Comparison of ENCODE assay signal across 21 cellular contexts in the genomic region with DNA sequence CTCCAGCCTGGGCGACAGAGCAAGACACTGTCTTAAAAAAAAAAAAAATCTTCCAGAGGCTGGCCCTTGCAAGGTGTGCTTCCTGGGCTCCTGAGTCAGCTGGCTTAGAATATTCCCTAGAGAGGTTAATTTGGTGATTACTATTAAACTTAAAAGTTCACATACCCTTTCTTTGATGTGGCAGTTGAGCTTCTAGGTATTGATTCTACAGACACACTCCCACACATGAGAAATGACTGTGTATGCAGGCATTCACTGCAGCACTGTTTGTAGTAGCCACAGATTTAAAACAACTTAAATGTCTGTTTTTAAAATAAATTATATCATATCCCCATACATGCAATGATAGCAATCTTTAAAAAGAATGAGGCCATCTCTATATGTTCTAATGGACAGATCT.
A peak's percentile ranks its signal among the peaks of the same experiment; 100 is the strongest.
DNase-seq lines count a peak whose midpoint lies in the region; ATAC-seq and TF ChIP-seq lines count a peak whose summit lies in the region.
"Had no signal": no experiment of that assay in that cellular context is flagged by ENCODE, and none has a peak within 500 bp of the region (broad histone marks: within the 10 kb centered on the region; RNA-seq: fewer than 3 reads in every experiment).

No MANE protein-coding gene starts in this region.

- no peaks in the 10 kb centered on the region for H3K79me2 ChIP-seq in trophoblast cell (ENCODE audit: control insufficient read depth, insufficient read depth, low read length, poor library complexity)

- peaks cover 0 to 6% of the 10 kb centered on the region in 2 donors for H3K27me3 Mint-ChIP-seq in stimulated activated naive B cell treated with anti-CD40 and anti-IgM and Interleukin-4, amounts not matched to agents 10 μg/mL and 1 μg/mL and 100 μg/mL, for 72 hours

- H3K18ac ChIP-seq in IMR-90 (ENCODE audit: low read depth, low read length), result peak overlapping the region; percentile 29; the same call in 1 of the 2 replicates
- H3K18ac ChIP-seq in trophoblast cell (ENCODE audit: low read length), result no peak overlapping the region

- H2BK15ac ChIP-seq in IMR-90 (ENCODE audit: low read depth, low read length), result peak overlapping the region; percentile 41; the same call in 1 of the 3 replicates

- H4K5ac ChIP-seq in IMR-90 (ENCODE audit: low read depth, low read length), result no peak overlapping the region

- H3K36me3 ChIP-seq in IMR-90 (ENCODE audit: control insufficient read depth, insufficient read depth, low read length), result no peaks in the 10 kb centered on the region
- no peaks in the 10 kb centered on the region for H3K36me3 ChIP-seq in trophoblast cell (ENCODE audit: control insufficient read depth in 1 of 2, insufficient read depth in 2 of 2, low read length in 2 of 2)
- H3K36me3 ChIP-seq: BE2C had no signal

- H2BK5ac ChIP-seq in IMR-90 (ENCODE audit: low read depth, low read length, poor library complexity, severe bottlenecking) (peak overlapping the region; percentile 67), trophoblast cell (ENCODE audit: low read depth, low read length, poor library complexity) (no peak overlapping the region)

- dilution Hi-C loops in IMR-90 (cut with HindIII; ENCODE audit: low sequenced_read_pairs, unreplicated experiment), result no loop called here

- no peak overlapping the region for H3K4me3 Mint-ChIP-seq in stimulated activated naive B cell treated with anti-CD40 and anti-IgM and Interleukin-4, amounts not matched to agents 10 μg/mL and 1 μg/mL and 100 μg/mL, for 72 hours
- H3K4me3 Mint-ChIP-seq: CD4-positive, CD25-positive, alpha-beta regulatory T cell; CD8-positive, alpha-beta memory T cell; GM23338 had no signal

- H3K9ac ChIP-seq in IMR-90 (ENCODE audit: low read depth, low read length) (no peak overlapping the region), trophoblast cell (ENCODE audit: low read length) (no peak overlapping the region)

- H3K79me1 ChIP-seq in IMR-90 (ENCODE audit: low read depth in 1 of 2, low read length in 2 of 2), result peaks cover 0 to 16% of the 10 kb centered on the region in 2 experiments; a peak in 2 of 4 replicates
- H3K79me1 ChIP-seq in trophoblast cell (ENCODE audit: low read length), result no peaks in the 10 kb centered on the region

- H4K91ac ChIP-seq in IMR-90 (ENCODE audit: insufficient read depth, low read depth, low read length), result peak overlapping the region; percentile 69
- no peak overlapping the region for H4K91ac ChIP-seq in trophoblast cell (ENCODE audit: low read depth, low read length)

- peak overlapping the region; percentile 48; the same call in 1 of the 2 replicates for H3K23ac ChIP-seq in IMR-90 (ENCODE audit: low read depth, low read length)
- H3K23ac ChIP-seq in trophoblast cell (ENCODE audit: low read length), result no peak overlapping the region

- H3K36me3 Mint-ChIP-seq in stimulated activated naive B cell treated with anti-CD40 and anti-IgM and Interleukin-4, amounts not matched to agents 10 μg/mL and 1 μg/mL and 100 μg/mL, for 72 hours, result peaks cover 10 to 23% of the 10 kb centered on the region in 2 donors

- no peaks in the 10 kb centered on the region for H3K4me1 Mint-ChIP-seq in stimulated activated naive B cell treated with anti-CD40 and anti-IgM and Interleukin-4, amounts not matched to agents 10 μg/mL and 1 μg/mL and 100 μg/mL, for 72 hours
- H3K4me1 Mint-ChIP-seq: CD4-positive, CD25-positive, alpha-beta regulatory T cell; CD8-positive, alpha-beta memory T cell had no signal

- no peak overlapping the region for H4K12ac ChIP-seq in trophoblast cell (ENCODE audit: low read depth, low read length)

- no peak overlapping the region for H2AFZ ChIP-seq in IMR-90 (replicated peaks; ENCODE audit: low read length, poor library complexity)
- no peak overlapping the region for H2AFZ ChIP-seq in trophoblast cell (ENCODE audit: insufficient read depth, low read length, poor library complexity)
- H2AFZ ChIP-seq: GM23338 had no signal

- TF ChIP-seq CTCF in GM13976 (IDR thresholded peaks at IDR 0.05; ENCODE audit: borderline replicate concordance, control extremely low read depth, extremely low read depth, insufficient read depth, missing control alignments) (no peak), IMR-90 (conservative IDR thresholded peaks at IDR 0.05; ENCODE audit: low read depth, low read length) (no peak), GM10266 (IDR thresholded peaks at IDR 0.05; ENCODE audit: control insufficient read depth, insufficient read depth, low read depth, missing control alignments) (no peak)

- H4K20me1 ChIP-seq in IMR-90 (ENCODE audit: insufficient read depth, low read length), result no peaks in the 10 kb centered on the region

- H3K9me1 ChIP-seq in IMR-90 (ENCODE audit: insufficient read depth, low read length), result peaks cover 5% of the 10 kb centered on the region

- no peak overlapping the region for H3K27ac ChIP-seq in IMR-90 (ENCODE audit: insufficient read depth, low read length)
- no peak overlapping the region for H3K27ac ChIP-seq in trophoblast cell (ENCODE audit: low read depth, low read length)
- H3K27ac ChIP-seq: HL-60 had no signal

- H4K8ac ChIP-seq in IMR-90 (ENCODE audit: low read depth in 2 of 2, low read length in 2 of 2) (peak overlapping the region; percentile 21 to 69; a peak in 1 of 4 replicates), trophoblast cell (ENCODE audit: low read depth, low read length) (no peak overlapping the region)

- H3K4me3 ChIP-seq in IMR-90 (ENCODE audit: insufficient read depth, low read depth, low read length) (no peak overlapping the region), trophoblast cell (ENCODE audit: low read depth, low read length) (no peak overlapping the region)
- H3K4me3 ChIP-seq: GM23338, K562 had no signal

- DNase-seq in GM13976 (ENCODE audit: low spot score) (peak; percentile 4), IMR-90 (peak; percentile 43), RPMI7951 (ENCODE audit: low read depth) (peak; percentile 18), GM10266 (ENCODE audit: extremely low spot score) (no peak), KBM-7 (no peak), NCI-H774 (lab: John Stamatoyannopoulos, UW) (no peak), trophoblast cell (no peak)
- DNase-seq in stimulated activated naive B cell treated with anti-CD40 and anti-IgM and Interleukin-4, amounts not matched to agents 10 μg/mL and 1 μg/mL and 100 μg/mL, for 72 hours, result no peak
- DNase-seq: ACHN; BE2C; C1 segment of cervical spinal cord; CD8-positive, alpha-beta memory T cell; COR-L47; DMS 273 treated with DMSO at 0.1 percent for 48 hours; DMS53; HCEC 1CT; Karpas-422 had no signal

- intact Hi-C loops in IMR-90 (cut with micrococcal nuclease), result no loop called here

- BruUV-seq in IMR-90 (replicated peaks; lab: Mats Ljungman, UMichigan), result no TSS peak

- H3K4ac ChIP-seq in IMR-90 (ENCODE audit: low read depth, low read length) (peak overlapping the region; percentile 61), trophoblast cell (ENCODE audit: low read depth, low read length) (no peak overlapping the region)

- POLR2A ChIA-PET in IMR-90 (lab: Charles Lee; ENCODE audit: unreplicated experiment), result no interaction called here

- no peak overlapping the region for H2AK9ac ChIP-seq in IMR-90 (replicated peaks; ENCODE audit: low read depth, low read length, poor library complexity)

- H2BK120ac ChIP-seq in IMR-90 (ENCODE audit: low read depth, low read length), result peak overlapping the region; percentile 75
- no peak overlapping the region for H2BK120ac ChIP-seq in trophoblast cell (ENCODE audit: insufficient read depth, low read length, poor library complexity)

- ATAC-seq in IMR-90 (ENCODE audit: low read depth), result peak; percentile 48; the same call in 1 of the 2 replicates
- peak; percentile 27 to 67 for ATAC-seq in stimulated activated naive B cell treated with anti-CD40 and anti-IgM and Interleukin-4, amounts not matched to agents 10 μg/mL and 1 μg/mL and 100 μg/mL, for 72 hours (replicated peaks)
- ATAC-seq: GM23338, K562 had no signal

- no CpG with 5 or more reads among the region's 1 CpG for WGBS in IMR-90 (ENCODE audit: extremely low coverage in 2 of 2, insufficient read length in 1 of 2), 2 experiments
- no CpG with 5 or more reads among the region's 1 CpG for WGBS in trophoblast cell (ENCODE audit: extremely low coverage, insufficient coverage, insufficient read length)

- H3K27ac Mint-ChIP-seq in stimulated activated naive B cell treated with anti-CD40 and anti-IgM and Interleukin-4, amounts not matched to agents 10 μg/mL and 1 μg/mL and 100 μg/mL, for 72 hours, result no peak overlapping the region
- H3K27ac Mint-ChIP-seq: CD4-positive, CD25-positive, alpha-beta regulatory T cell; CD8-positive, alpha-beta memory T cell; GM23338 had no signal

- H3K9me3 ChIP-seq in IMR-90 (ENCODE audit: control insufficient read depth, insufficient read depth, low read length) (peaks cover 2% of the 10 kb centered on the region; the same call in 1 of the 2 replicates), trophoblast cell (ENCODE audit: insufficient read depth, low read depth, low read length) (no peaks in the 10 kb centered on the region)
- H3K9me3 ChIP-seq: BE2C had no signal

- CTCF ChIA-PET in IMR-90 (lab: Yijun Ruan, JAX), result interaction anchor here (0.7 to 2.0 kb wide), 2 partner anchors 13 to 976 kb away, joined by 7 read pairs; no protein-coding TSS in a partner anchor

- peak overlapping the region; percentile 83 for H2BK20ac ChIP-seq in IMR-90 (ENCODE audit: low read depth, low read length)

- TF ChIP-seq POLR2A in IMR-90 (IDR thresholded peaks at IDR 0.05; ENCODE audit: low read depth, low read length), result no peak

- H3K14ac ChIP-seq in IMR-90 (replicated peaks; ENCODE audit: low read depth, low read length), result peak overlapping the region; percentile 58
- no peak overlapping the region for H3K14ac ChIP-seq in trophoblast cell (ENCODE audit: low read length)

- in situ Hi-C loops in GM13976 (cut with MboI; ENCODE audit: low sequenced_read_pairs, unreplicated experiment), result no loop called here
- in situ Hi-C loops in IMR-90 (cut with MboI; ENCODE audit: low sequenced_read_pairs), result no loop called here
- in situ Hi-C loops in KBM-7 (cut with MboI; ENCODE audit: low pct_unique_long_range_greater_than_20kb, low sequenced_read_pairs), result no loop called here

- H2BK12ac ChIP-seq in trophoblast cell (ENCODE audit: low read length), result no peak overlapping the region

- H3K27me3 ChIP-seq in IMR-90 (ENCODE audit: control insufficient read depth, insufficient read depth, low read length) (no peaks in the 10 kb centered on the region), trophoblast cell (ENCODE audit: insufficient read depth, low read length) (no peaks in the 10 kb centered on the region)
- H3K27me3 ChIP-seq: BE2C had no signal

- H3K4me1 ChIP-seq in IMR-90 (ENCODE audit: control insufficient read depth, insufficient read depth, low read length), result peaks cover 6% of the 10 kb centered on the region
- no peaks in the 10 kb centered on the region for H3K4me1 ChIP-seq in trophoblast cell (ENCODE audit: control insufficient read depth in 1 of 2, insufficient read depth in 2 of 2, low read length in 2 of 2)
- H3K4me1 ChIP-seq: BE2C had no signal

- TF ChIP-seq RAD21 in IMR-90 (IDR thresholded peaks at IDR 0.05; ENCODE audit: low read length), result no peak

- H2AK5ac ChIP-seq in IMR-90 (ENCODE audit: low read depth, low read length), result peak overlapping the region; percentile 90
- no peak overlapping the region for H2AK5ac ChIP-seq in trophoblast cell (ENCODE audit: low read length)

- H3K9me3 Mint-ChIP-seq in stimulated activated naive B cell treated with anti-CD40 and anti-IgM and Interleukin-4, amounts not matched to agents 10 μg/mL and 1 μg/mL and 100 μg/mL, for 72 hours, result peaks cover 7 to 14% of the 10 kb centered on the region in 2 donors

- H3K4me2 ChIP-seq in IMR-90 (ENCODE audit: low read depth, low read length) (no peak overlapping the region), trophoblast cell (ENCODE audit: low read length) (no peak overlapping the region)
- H3K4me2 ChIP-seq: GM23338 had no signal

- H3K56ac ChIP-seq in IMR-90 (ENCODE audit: extremely low read depth, insufficient read depth, low read length), result peak overlapping the region; percentile 20; the same call in 1 of the 2 replicates

Comparison
In these comparisons a context has a peak if more than half of its experiments do, and no peak if none do; other contexts are left out.
1. DNase-seq: peak in GM13976 (single experiment), IMR-90 (single experiment) and RPMI7951 (single experiment); none in stimulated activated naive B cell treated with anti-CD40 and anti-IgM and Interleukin-4, amounts not matched to agents 10 μg/mL and 1 μg/mL and 100 μg/mL, for 72 hours (single experiment), GM10266 (single experiment), KBM-7 (single experiment), NCI-H774 (single experiment) and trophoblast cell (0 of 2).